ENCODE assay signal across 22 cellular contexts in the genomic region with DNA sequence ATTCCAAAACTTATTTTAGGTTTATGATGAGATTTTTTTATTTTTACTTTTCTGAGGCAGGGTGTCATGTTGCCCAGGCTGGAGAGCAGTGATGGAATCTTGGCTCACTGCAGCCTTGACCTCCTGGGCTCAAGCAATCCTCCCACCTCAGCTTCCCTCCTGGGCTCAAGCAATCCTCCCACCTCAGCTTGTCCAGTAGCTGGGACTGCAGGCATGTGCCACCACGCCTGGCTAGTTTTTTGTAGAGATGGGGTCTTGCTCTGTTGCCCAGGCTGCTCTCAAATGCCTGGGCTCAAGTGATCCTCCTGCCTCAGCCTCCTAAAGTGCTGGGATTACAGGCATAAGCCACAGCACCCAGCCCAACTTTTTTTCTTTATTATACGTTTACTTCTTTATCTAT. TPM values are rescaled to one million over a fixed set of nuclear protein-coding genes. Genes with fewer than 3 reads are reported as not detected.
DNase-seq lines count a peak whose midpoint lies in the region; ATAC-seq, FAIRE-seq and TF ChIP-seq lines count a peak whose summit lies in the region.
"Had no signal": no experiment of that assay in that cellular context is flagged by ENCODE, and none has a peak within 500 bp of the region (broad histone marks: within the 10 kb centered on the region; RNA-seq: fewer than 3 reads in every experiment).

No MANE protein-coding gene starts in this region.

- H3K4me2 ChIP-seq in GM23248 (ENCODE audit: unreplicated experiment), result no peak overlapping the region
- no peak overlapping the region for H3K4me2 ChIP-seq in K562 (ENCODE audit: insufficient read depth, low read length)
- H3K4me2 ChIP-seq: A549 had no signal

- POLR2A ChIA-PET in K562 (lab: Yijun Ruan, JAX), result interaction anchor here (1.1 to 1.6 kb wide), 3 partner anchors 8 to 15 kb away, joined by 4 to 5 read pairs (median 4); no protein-coding TSS in a partner anchor

- intact Hi-C loops in activated CD4-positive, alpha-beta T cell treated with anti-CD3 and anti-CD28 coated beads, Interleukin-2, amount 10 ng/mL, durations not matched to agents 24 days and 14 days (cut with micrococcal nuclease), result no loop called here
- intact Hi-C loops in K562 (cut with micrococcal nuclease) (no loop called here), aorta (cut with DNase I) (no loop called here)

- TF ChIP-seq POLR2A in K562 (conservative IDR thresholded peaks at IDR 0.05), result no peak

- DNase-seq in activated CD4-positive, alpha-beta T cell treated with anti-CD3 and anti-CD28 coated beads, Interleukin-2, amount 10 ng/mL, durations not matched to agents 24 days and 14 days, result no peak
- no peak for DNase-seq in activated CD4-positive, alpha-beta T cell treated with anti-CD3 and anti-CD28 coated beads, Interleukin-2, amount 50 U/mL, for 1 hour
- DNase-seq in GM23248, result no peak
- no peak for DNase-seq in K562 (ENCODE audit: extremely low read depth in 1 of 4, low spot score in 3 of 4)
- no peak for DNase-seq in KG1 (lab: John Stamatoyannopoulos, UW)
- DNase-seq in aorta, result no peak
- DNase-seq in NCI-H2171 treated with DMSO at 0.1 percent for 48 hours (lab: John Stamatoyannopoulos, UW), result no peak
- DNase-seq: amniotic stem cell; DND-41; MG63; NCI-H2029; NCI-H526; stimulated activated CD4-positive, alpha-beta T cell treated with anti-CD3 and anti-CD28 coated beads, Interleukin-12 subunit alpha, Interleukin-12 subunit beta, amount 100 ng/mL, for 4 hours; stomach had no signal

- H3K9me3 Mint-ChIP-seq in activated CD4-positive, alpha-beta T cell treated with anti-CD3 and anti-CD28 coated beads, Interleukin-2, amount 10 ng/mL, durations not matched to agents 24 days and 14 days, result no peaks in the 10 kb centered on the region
- no peaks in the 10 kb centered on the region for H3K9me3 Mint-ChIP-seq in nephron

- 0 out of 2 replicates have a peak overlapping the region, but pooled peaks have one; percentile 17 for H3K27ac ChIP-seq in GM23248
- H3K27ac ChIP-seq in K562 (ENCODE audit: extremely low read depth, low read depth, low read length), result no peak overlapping the region
- H3K27ac ChIP-seq in aorta (ENCODE audit: low read depth in 1 of 2, low read length in 2 of 2), result no peak overlapping the region
- H3K27ac ChIP-seq: A549, C4-2B, SK-N-MC, vagina had no signal

- H3K36me3 ChIP-seq in GM23248 (ENCODE audit: low read depth), result peaks cover 42% of the 10 kb centered on the region
- H3K36me3 ChIP-seq in K562 (ENCODE audit: control insufficient read depth, insufficient read depth, low read length), result peaks cover 71% of the 10 kb centered on the region
- H3K36me3 ChIP-seq in aorta (ENCODE audit: control insufficient read depth in 1 of 2, insufficient read depth in 2 of 2, low read length in 1 of 2), result no peaks in the 10 kb centered on the region

- no peaks in the 10 kb centered on the region for H3K27me3 Mint-ChIP-seq in activated CD4-positive, alpha-beta T cell treated with anti-CD3 and anti-CD28 coated beads, Interleukin-2, amount 10 ng/mL, durations not matched to agents 24 days and 14 days
- H3K27me3 Mint-ChIP-seq in nephron (ENCODE audit: low read depth), result no peaks in the 10 kb centered on the region

- H3K9me2 ChIP-seq in GM23248 (ENCODE audit: insufficient read depth), result no peaks in the 10 kb centered on the region

- no peaks in the 10 kb centered on the region for H3K9me3 ChIP-seq in GM23248 (ENCODE audit: low read depth)
- H3K9me3 ChIP-seq in K562 (replicated peaks; ENCODE audit: control insufficient read depth, insufficient read depth, low read depth, low read length), result no peaks in the 10 kb centered on the region
- H3K9me3 ChIP-seq in aorta (ENCODE audit: control insufficient read depth, low read length), result no peaks in the 10 kb centered on the region
- H3K9me3 ChIP-seq: A549, MG63, stomach, vagina had no signal

- in situ Hi-C loops in GM23248 (cut with MboI), result no loop called here
- in situ Hi-C loops in K562 (cut with MboI), result no loop called here

- ATAC-seq in K562 (peak; percentile 20; the same call in 2 of the 3 replicates), aorta (ENCODE audit: low FRiP score) (no peak)
- ATAC-seq: HCT116, left lobe of liver had no signal

- H3K27me3 ChIP-seq in GM23248 (replicated peaks; ENCODE audit: insufficient read depth), result no peaks in the 10 kb centered on the region
- H3K27me3 ChIP-seq in K562 (ENCODE audit: control insufficient read depth in 2 of 2, insufficient read depth in 2 of 2, low read length in 2 of 2), result no peaks in the 10 kb centered on the region
- no peaks in the 10 kb centered on the region for H3K27me3 ChIP-seq in aorta (ENCODE audit: control insufficient read depth in 1 of 2, insufficient read depth in 2 of 2, low read length in 1 of 2)
- H3K27me3 ChIP-seq: MG63, stomach, vagina had no signal

- H3K4me1 Mint-ChIP-seq in activated CD4-positive, alpha-beta T cell treated with anti-CD3 and anti-CD28 coated beads, Interleukin-2, amount 10 ng/mL, durations not matched to agents 24 days and 14 days, result peaks cover 62% of the 10 kb centered on the region
- peaks cover 45% of the 10 kb centered on the region for H3K4me1 Mint-ChIP-seq in nephron

- no peaks in the 10 kb centered on the region for H3K9me1 ChIP-seq in K562 (ENCODE audit: control insufficient read depth, insufficient read depth, low read length)

- H2AFZ ChIP-seq in GM23248 (no peak overlapping the region), K562 (ENCODE audit: low read depth, low read length) (no peak overlapping the region)

- H3K4me3 Mint-ChIP-seq in activated CD4-positive, alpha-beta T cell treated with anti-CD3 and anti-CD28 coated beads, Interleukin-2, amount 10 ng/mL, durations not matched to agents 24 days and 14 days, result peak overlapping the region; percentile 25
- no peak overlapping the region for H3K4me3 Mint-ChIP-seq in nephron

- peaks cover 45% of the 10 kb centered on the region for H3F3A ChIP-seq in GM23248 (ENCODE audit: insufficient read depth)

- no peak for TF ChIP-seq EP300 in K562 (IDR thresholded peaks at IDR 0.05; ENCODE audit: low read length)

- peaks cover 36% of the 10 kb centered on the region for H3K4me1 ChIP-seq in GM23248 (ENCODE audit: insufficient read depth)
- peaks cover 9 to 12% of the 10 kb centered on the region in 2 experiments; a peak in 3 of 5 replicates for H3K4me1 ChIP-seq in K562 (replicated peaks in 1 of 2; ENCODE audit: control insufficient read depth in 2 of 2, insufficient read depth in 2 of 2, low read length in 2 of 2)
- H3K4me1 ChIP-seq in aorta (ENCODE audit: control insufficient read depth in 1 of 2, insufficient read depth in 2 of 2, low read length in 2 of 2), result no peaks in the 10 kb centered on the region

- H3K79me2 ChIP-seq in GM23248 (ENCODE audit: insufficient read depth) (peaks cover 91% of the 10 kb centered on the region), K562 (ENCODE audit: control insufficient read depth, insufficient read depth, low read length) (peaks cover 33% of the 10 kb centered on the region)

- peaks cover 69% of the 10 kb centered on the region for H3K36me3 Mint-ChIP-seq in activated CD4-positive, alpha-beta T cell treated with anti-CD3 and anti-CD28 coated beads, Interleukin-2, amount 10 ng/mL, durations not matched to agents 24 days and 14 days (ENCODE audit: low read depth)
- H3K36me3 Mint-ChIP-seq in nephron (ENCODE audit: low read depth), result peaks cover 60% of the 10 kb centered on the region

- H3K9ac ChIP-seq in GM23248, result no peak overlapping the region
- no peak overlapping the region for H3K9ac ChIP-seq in K562 (ENCODE audit: insufficient read depth in 1 of 2, low read depth in 2 of 2, low read length in 2 of 2)

- H3K4me3 ChIP-seq in GM23248, result no peak overlapping the region
- no peak overlapping the region for H3K4me3 ChIP-seq in K562
- no peak overlapping the region for H3K4me3 ChIP-seq in aorta (ENCODE audit: low read length in 2 of 2)
- H3K4me3 ChIP-seq: A549, MG63, SK-N-MC, stomach, vagina had no signal

- CTCF ChIA-PET in K562 (lab: Yijun Ruan, JAX; ENCODE audit: low intra/inter-chr PET ratio), result no interaction called here

- WGBS in GM23248 (ENCODE audit: low coverage in 1 of 2, low lambda C conversion rate in 2 of 2, missing lambda C conversion rate in 2 of 2), 2 experiments, result 72 to 78% methylated on average over 2 of the region's 2 CpGs
- WGBS in K562 (ENCODE audit: insufficient coverage, low coverage, missing lambda C conversion rate), result 38% methylated on average over 2 of the region's 2 CpGs
- WGBS in aorta, 2 donors, result 65 to 70% methylated on average over 2 of the region's 2 CpGs

- no TSS peak for BruUV-seq in K562 (replicated peaks; lab: Mats Ljungman, UMichigan)

- no peak for TF ChIP-seq RAD21 in K562 (CRISPR knock-in tag; conservative IDR thresholded peaks at IDR 0.05 in 1 of 2, IDR thresholded peaks at IDR 0.05 in 1 of 2)

- TF ChIP-seq CTCF in K562 (IDR thresholded peaks at IDR 0.05 in 2 of 3, conservative IDR thresholded peaks at IDR 0.05 in 1 of 3; ENCODE audit: insufficient read depth in 2 of 3, low read depth in 1 of 3, low read length in 3 of 3) (no peak), nephron (IDR thresholded peaks at IDR 0.05; ENCODE audit: unreplicated experiment in 3 of 3) (no peak)

- peak overlapping the region; percentile 83 for H3K27ac Mint-ChIP-seq in activated CD4-positive, alpha-beta T cell treated with anti-CD3 and anti-CD28 coated beads, Interleukin-2, amount 10 ng/mL, durations not matched to agents 24 days and 14 days
- peak overlapping the region in 2 of 3 experiments; percentile 12 to 39 for H3K27ac Mint-ChIP-seq in nephron

- FAIRE-seq in K562 (lab: Jason Lieb, UNC), result no peak
- FAIRE-seq: A549, GM19239 had no signal

- H4K20me1 ChIP-seq in GM23248 (ENCODE audit: insufficient read depth) (peaks cover 4% of the 10 kb centered on the region; the same call in 1 of the 2 replicates), K562 (replicated peaks; ENCODE audit: control insufficient read depth, insufficient read depth, low read length) (peaks cover 9% of the 10 kb centered on the region; the same call in 1 of the 2 replicates)

RNA-seq across cellular contexts. Expression of a gene that starts 6.2 kb away (rescaled TPM):
- total RNA-seq in activated CD4-positive, alpha-beta T cell treated with anti-CD3 and anti-CD28 coated beads, Interleukin-2, amount 10 ng/mL, durations not matched to agents 24 days and 14 days, result 103 and 110 TPM in 2 replicates
- total RNA-seq in GM23248 (2014; rRNA removed; shearing (Covaris generic)), result 79.7 and 86.4 TPM in 2 replicates
- polyA plus RNA-seq in GM23248 (2016; fragmentation: Nextera tagmentation; extraction: Ambion mirVana) (368 TPM in 2 replicates), K562 (2011; rRNA removed) (324 and 368 TPM in 2 replicates), K562 (2014; fragmentation: Illumina TruSeq; extraction: Trizol) (130 TPM in 2 replicates), K562 (2014; fragmentation: Nextera tagmentation; extraction: Ambion mirVana) (100 to 1,000 TPM; 489 to 583 TPM), K562 (2014; rRNA removed) (127 and 142 TPM in 2 replicates), aorta (100 to 1,000 TPM in 1 of 2 donors, 10 to 100 TPM in 1; 92.9 to 211 TPM)
- total RNA-seq in K562 (2011; cell fraction: chromatin; rRNA removed; ENCODE audit: low replicate concordance), result 58.0 and 71.5 TPM in 2 replicates
- 42.2 and 43.2 TPM in 2 replicates for total RNA-seq in K562 (2011; cell fraction: nucleolus; rRNA removed)
- total RNA-seq in K562 (2011; cell fraction: nucleoplasm; rRNA removed), result 65.8 and 91.8 TPM in 2 replicates
- total RNA-seq in K562 (2014; rRNA removed) (42.2 and 50.0 TPM in 2 replicates), K562 (2014; rRNA removed; fragmentation: Illumina TruSeq; extraction: Trizol) (70.3 and 75.7 TPM in 2 replicates), K562 (2015; rRNA removed; fragmentation: Illumina TruSeq; extraction: Trizol) (52.8 and 57.3 TPM in 2 replicates), K562 (2021) (98.5 and 103 TPM in 2 replicates), aorta (10 to 100 TPM; 78.6 to 87.6 TPM)
- 189 and 261 TPM in 2 replicates for polyA plus RNA-seq in K562 (2011; cell fraction: cytosol; rRNA removed)
- 136 and 203 TPM in 2 replicates for polyA plus RNA-seq in K562 (2011; cell fraction: nucleus; rRNA removed)
- 107 and 174 TPM in 2 replicates for polyA plus RNA-seq in K562 (2012)
- polyA minus RNA-seq in K562 (2011; rRNA and poly(A)+ RNA removed), result 150 and 163 TPM in 2 replicates
- polyA minus RNA-seq in K562 (2011; cell fraction: cytosol; rRNA and poly(A)+ RNA removed), result 30.3 and 31.2 TPM in 2 replicates
- 17.0 and 23.3 TPM in 2 replicates for polyA minus RNA-seq in K562 (2011; cell fraction: nucleus; rRNA and poly(A)+ RNA removed)

RNA-seq across cellular contexts. Expression of a gene that starts 11.5 kb away (rescaled TPM):
- total RNA-seq in activated CD4-positive, alpha-beta T cell treated with anti-CD3 and anti-CD28 coated beads, Interleukin-2, amount 10 ng/mL, durations not matched to agents 24 days and 14 days, result 102 and 106 TPM in 2 replicates
- 2.1 and 11.8 TPM in 2 replicates for total RNA-seq in GM23248 (2014; rRNA removed; shearing (Covaris generic))
- polyA plus RNA-seq in GM23248 (2016; fragmentation: Nextera tagmentation; extraction: Ambion mirVana) (2.3 and 3.8 TPM in 2 replicates), K562 (2011; rRNA removed) (0.12 and 0.46 TPM in 2 replicates), K562 (2014; fragmentation: Illumina TruSeq; extraction: Trizol) (0.16 and 0.17 TPM in 2 replicates), K562 (2014; fragmentation: Nextera tagmentation; extraction: Ambion mirVana) (under 1 TPM in 1 of 2 experiments, not detected in 1; 0.06 TPM), K562 (2014; rRNA removed) (0.04 TPM in 2 replicates), aorta (1 to 10 TPM in 1 of 2 donors, under 1 TPM in 1; 0.64 to 1.0 TPM)
- total RNA-seq in K562 (2011; cell fraction: chromatin; rRNA removed; ENCODE audit: low replicate concordance), result 0.62 and 0.69 TPM in 2 replicates
- 0.13 and 0.50 TPM in 2 replicates for total RNA-seq in K562 (2011; cell fraction: nucleolus; rRNA removed)
- 0.15 and 0.38 TPM in 2 replicates for total RNA-seq in K562 (2011; cell fraction: nucleoplasm; rRNA removed)
- total RNA-seq in K562 (2014; rRNA removed) (0.05 and 0.61 TPM in 2 replicates), K562 (2014; rRNA removed; fragmentation: Illumina TruSeq; extraction: Trizol) (0.16 and 0.25 TPM in 2 replicates), K562 (2015; rRNA removed; fragmentation: Illumina TruSeq; extraction: Trizol) (0.11 and 0.18 TPM in 2 replicates), K562 (2021) (0.11 and 0.35 TPM in 2 replicates), aorta (1 to 10 TPM; 3.9 to 4.7 TPM)
- 0.22 and 0.39 TPM in 2 replicates for polyA plus RNA-seq in K562 (2011; cell fraction: cytosol; rRNA removed)
- polyA plus RNA-seq in K562 (2011; cell fraction: nucleus; rRNA removed), result 0.24 and 0.38 TPM in 2 replicates
- polyA plus RNA-seq in K562 (2012), result 0.17 and 0.35 TPM in 2 replicates
- polyA minus RNA-seq in K562 (2011; rRNA and poly(A)+ RNA removed), result 0.21 and 0.39 TPM in 2 replicates
- polyA minus RNA-seq in K562 (2011; cell fraction: cytosol; rRNA and poly(A)+ RNA removed), result not detected in 2 replicates
- 0.13 and 0.33 TPM in 2 replicates for polyA minus RNA-seq in K562 (2011; cell fraction: nucleus; rRNA and poly(A)+ RNA removed)
